Comparison of ENCODE assay signal across 8 cellular contexts in the genomic region with DNA sequence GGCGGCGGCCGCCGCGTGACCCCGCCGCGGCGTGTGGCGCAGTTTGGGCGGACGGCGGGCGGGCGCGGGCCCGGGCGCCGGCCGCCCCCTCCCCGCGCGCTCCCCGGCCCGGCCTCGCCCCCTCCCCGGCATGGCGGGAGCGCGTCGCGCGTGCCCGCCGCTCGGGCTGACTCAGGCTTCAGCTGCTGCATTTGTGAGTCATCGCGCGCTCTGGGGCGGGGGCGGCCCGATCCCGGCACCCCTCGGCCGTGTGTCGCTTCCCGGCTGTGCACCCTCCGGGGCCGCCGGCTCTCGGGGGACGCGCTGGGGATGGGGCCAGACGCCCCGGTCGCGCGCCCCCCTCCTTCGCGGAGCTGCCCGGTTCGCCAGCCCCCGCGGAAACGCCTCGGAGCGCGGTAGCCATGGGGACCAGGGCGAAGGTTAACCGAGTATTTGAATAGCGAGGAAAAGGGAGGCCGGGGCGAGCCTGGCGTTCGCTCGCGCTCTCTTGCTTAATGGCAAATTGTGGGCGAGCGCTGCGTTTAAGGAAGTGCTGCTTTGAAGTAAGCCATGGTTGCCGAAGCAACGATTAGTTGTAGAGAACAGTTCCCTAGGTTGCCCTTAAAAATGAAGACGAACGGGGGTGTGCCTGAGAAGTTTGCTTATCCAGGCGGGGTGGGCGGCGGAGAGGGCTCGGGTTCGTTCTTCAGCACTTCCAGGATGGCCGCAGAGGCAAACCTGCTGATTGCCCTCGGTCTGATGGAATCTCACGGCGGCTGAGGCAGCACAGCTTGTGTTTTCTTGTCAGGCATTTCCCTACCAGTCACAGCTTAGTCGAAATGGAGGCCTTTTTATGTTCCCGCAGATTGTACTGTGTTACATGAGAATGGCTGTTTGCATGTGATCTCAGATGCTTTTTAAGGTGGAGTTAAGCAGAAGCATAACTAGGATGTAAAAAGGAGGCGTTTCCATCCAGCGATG. TPM values are rescaled to one million over a fixed set of nuclear protein-coding genes. Genes with fewer than 3 reads are reported as not detected.
DNase-seq lines count a peak whose midpoint lies in the region; ATAC-seq and TF ChIP-seq lines count a peak whose summit lies in the region.

No MANE protein-coding gene starts in this region.

- H3K9me3 ChIP-seq in mononuclear cell (ENCODE audit: low read depth, low read length) = no peaks in the 10 kb centered on the region

- ATAC-seq in HG02852 (IDR thresholded peaks at IDR 0.05; ENCODE audit: unreplicated experiment) = peak; percentile 19

- DNase-seq in NCI-H1105 treated with DMSO at 0.1 percent for 48 hours (lab: John Stamatoyannopoulos, UW) (peak; percentile 16), NCI-H1105 (lab: John Stamatoyannopoulos, UW) (no peak), NOMO-1 (lab: John Stamatoyannopoulos, UW; ENCODE audit: unreplicated experiment in 2 of 2) (peak; percentile 83 to 87), activated T-cell treated with anti-CD3 and anti-CD28 coated beads for 24 hours (ENCODE audit: low read depth) (peak; percentile 75), epithelial cell of esophagus (ENCODE audit: low read depth) (peak; percentile 85)
- peak; percentile 70 to 79 for DNase-seq in stimulated activated CD8-positive, alpha-beta memory T cell treated with anti-CD3 and anti-CD28 coated beads, Interleukin-15, amount 100 ng/mL, for 4 hours (ENCODE audit: low read depth in 2 of 2)

- H3K27me3 ChIP-seq in mononuclear cell (ENCODE audit: insufficient read depth, low read length) = no peaks in the 10 kb centered on the region

- H3K4me3 ChIP-seq in epithelial cell of esophagus (ENCODE audit: low read length) (peak overlapping the region; percentile 86), mononuclear cell (ENCODE audit: low read length) (peak overlapping the region; percentile 95)

- TF ChIP-seq CTCF in epithelial cell of esophagus (IDR thresholded peaks at IDR 0.05; ENCODE audit: insufficient read depth, low read depth, low read length, missing control alignments) = no peak

- H3K4me1 ChIP-seq in mononuclear cell (ENCODE audit: insufficient read depth, low read length) = peaks cover 44% of the 10 kb centered on the region

RNA-seq across cellular contexts. Expression of gene EIF5, which starts 0.9 kb away (rescaled TPM):
- total RNA-seq in mononuclear cell = 509 TPM

RNA-seq across cellular contexts. Expression of gene MARK3, which starts 50.3 kb away (rescaled TPM):
- 96.6 TPM for total RNA-seq in mononuclear cell
